21 cellular contexts compared by ENCODE assay signal in the genomic region with DNA sequence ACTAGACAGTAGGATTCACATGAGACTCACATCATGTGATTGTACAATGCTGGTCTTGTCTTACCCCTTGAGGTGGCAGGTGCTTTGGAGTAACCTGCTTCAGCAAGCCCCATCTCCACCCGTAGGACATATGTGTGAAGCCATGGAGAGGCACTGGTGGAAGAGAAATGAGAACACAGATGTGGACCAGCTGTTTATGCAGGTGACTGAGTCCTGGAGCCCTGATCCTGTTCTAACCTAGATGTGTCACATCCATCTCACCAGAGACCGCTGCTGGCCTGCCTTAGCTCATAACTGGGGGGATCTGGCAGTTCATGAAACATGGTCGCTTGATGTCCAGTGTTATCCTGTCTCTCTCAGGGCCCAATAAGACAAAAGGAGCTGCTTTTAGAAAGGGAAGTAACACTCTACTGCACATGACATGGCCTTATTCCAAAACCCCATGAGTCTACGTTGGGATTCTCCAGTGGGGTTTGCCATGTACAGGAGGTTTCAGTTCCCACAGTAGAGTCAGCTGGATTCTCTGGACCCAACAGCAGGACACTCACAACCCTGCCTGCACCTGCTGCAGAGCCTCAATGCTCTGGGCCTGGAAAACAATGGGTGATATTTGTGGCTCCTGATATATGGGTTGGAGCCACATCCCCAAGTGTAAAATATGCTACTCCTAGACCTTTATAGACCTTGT.
DNase-seq lines count a peak whose midpoint lies in the region; ATAC-seq and TF ChIP-seq lines count a peak whose summit lies in the region.
"Had no signal": no experiment of that assay in that cellular context is flagged by ENCODE, and none has a peak within 500 bp of the region (broad histone marks: within the 10 kb centered on the region; RNA-seq: fewer than 3 reads in every experiment).

No MANE protein-coding gene starts in this region.

- H3K27me3 Mint-ChIP-seq in T-helper 17 cell (peaks cover 10% of the 10 kb centered on the region), immature natural killer cell (ENCODE audit: low read depth in 3 of 3) (peaks cover 0 to 3% (median 2%) of the 10 kb centered on the region in 3 donors), natural killer cell (ENCODE audit: low read depth in 2 of 2) (no peaks in the 10 kb centered on the region)

- no peak overlapping the region for H3K4me3 Mint-ChIP-seq in T-helper 17 cell
- no peak overlapping the region for H3K4me3 Mint-ChIP-seq in immature natural killer cell
- H3K4me3 Mint-ChIP-seq in natural killer cell, result no peak overlapping the region
- H3K4me3 Mint-ChIP-seq: GM23338 had no signal

- H3K27ac ChIP-seq in right atrium auricular region, result no peak overlapping the region

- TF ChIP-seq CTCF in right atrium auricular region (IDR thresholded peaks at IDR 0.05) (no peak), natural killer cell (IDR thresholded peaks at IDR 0.05) (no peak)

- H3K4me1 ChIP-seq in right atrium auricular region, result no peaks in the 10 kb centered on the region

- H3K27ac Mint-ChIP-seq in T-helper 17 cell (peak overlapping the region; percentile 32), immature natural killer cell (no peak overlapping the region), natural killer cell (no peak overlapping the region)
- H3K27ac Mint-ChIP-seq: GM23338 had no signal

- H3K9me3 ChIP-seq in right atrium auricular region, result no peaks in the 10 kb centered on the region
- no peaks in the 10 kb centered on the region for H3K9me3 ChIP-seq in T-helper 17 cell (ENCODE audit: control insufficient read depth, low read length, poor library complexity, severe bottlenecking)
- H3K9me3 ChIP-seq: SK-N-SH had no signal

- H3K9me3 Mint-ChIP-seq in immature natural killer cell (no peaks in the 10 kb centered on the region), natural killer cell (no peaks in the 10 kb centered on the region)
- H3K9me3 Mint-ChIP-seq: GM23338 had no signal

- H3K4me1 Mint-ChIP-seq in T-helper 17 cell (peaks cover 2% of the 10 kb centered on the region), immature natural killer cell (no peaks in the 10 kb centered on the region), natural killer cell (peaks cover 0 to 4% of the 10 kb centered on the region in 2 donors)
- H3K4me1 Mint-ChIP-seq: GM23338 had no signal

- H3K27me3 ChIP-seq in right atrium auricular region, result no peaks in the 10 kb centered on the region

- no peaks in the 10 kb centered on the region for H3K36me3 ChIP-seq in right atrium auricular region

- H3K36me3 Mint-ChIP-seq in T-helper 17 cell (ENCODE audit: low read depth), result no peaks in the 10 kb centered on the region
- H3K36me3 Mint-ChIP-seq in immature natural killer cell, result no peaks in the 10 kb centered on the region
- H3K36me3 Mint-ChIP-seq in natural killer cell, result no peaks in the 10 kb centered on the region

- intact Hi-C loops in Right ventricle myocardium inferior (cut with DNase I) (loop anchor here (5.0 kb wide), 1 partner anchor 61 kb away; no protein-coding TSS in a partner anchor), natural killer cell (cut with micrococcal nuclease) (no loop called here)

- ATAC-seq in Right ventricle myocardium inferior (no peak), T-helper 17 cell (no peak), HG03097 (IDR thresholded peaks at IDR 0.05; ENCODE audit: low FRiP score, unreplicated experiment) (no peak), natural killer cell (no peak)
- ATAC-seq: GM23338, HCT116 had no signal

- peak; percentile 47 for DNase-seq in right atrium auricular region (ENCODE audit: low spot score)
- no peak for DNase-seq in Right ventricle myocardium inferior (ENCODE audit: missing footprints)
- no peak for DNase-seq in T-helper 17 cell
- peak; percentile 0 for DNase-seq in fibroblast of gingiva (ENCODE audit: low read depth)
- no peak for DNase-seq in immature natural killer cell
- no peak for DNase-seq in NAMALWA (ENCODE audit: low spot score)
- no peak for DNase-seq in natural killer cell
- DNase-seq: C1 segment of cervical spinal cord; DMS79 treated with DMSO at 0.1 percent for 48 hours; MM.1S; NCI-H1105; NCI-H2081; NCI-H510A; NCI-H748 treated with DMSO at 0.1 percent for 48 hours; NK-92 treated with Interleukin-12 subunit alpha and Interleukin-12 subunit beta, amount 100 ng/mL, for 24 hours; OCI-M1; SHP77 treated with DMSO at 0.1 percent for 48 hours; SK-N-SH had no signal

- H3K4me3 ChIP-seq in right atrium auricular region, result no peak overlapping the region
- H3K4me3 ChIP-seq: GM23338 had no signal

Comparison
In these comparisons a context has a peak if more than half of its experiments do, and no peak if none do; other contexts are left out.
1. DNase-seq: peak in right atrium auricular region (single experiment) and fibroblast of gingiva (single experiment); none in Right ventricle myocardium inferior (single experiment), T-helper 17 cell (0 of 3), immature natural killer cell (0 of 3), NAMALWA (single experiment) and natural killer cell (single experiment).